Comparison of ENCODE assay signal across 1 cellular context in genomic region chr17:57138956-57139576, GRCh38.
TF ChIP-seq lines count a peak whose summit lies in the region.

No MANE protein-coding gene starts in this region.

TF ChIP-seq in HepG2, 621 proteins besides CTCF, POLR2A, EP300 and RAD21 (continued from another document):
- no peak for TF ChIP-seq REST (IDR thresholded peaks at IDR 0.05; ENCODE audit: borderline replicate concordance in 1 of 2, low read depth in 1 of 2, low read length in 2 of 2)
- TF ChIP-seq ZKSCAN1 (IDR thresholded peaks at IDR 0.05; ENCODE audit: low read length): peak; percentile 83
- no peak for TF ChIP-seq TRAFD1 (CRISPR knock-in tag; IDR thresholded peaks at IDR 0.05; ENCODE audit: borderline replicate concordance)
